In genomic region chr6:107846262-107846795, GRCh38 we compare ENCODE assay signal across 33 cellular contexts. TPM values are rescaled to one million over a fixed set of nuclear protein-coding genes. Genes with fewer than 3 reads are reported as not detected.
"Had no signal": no experiment of that assay in that cellular context is flagged by ENCODE, and none has a peak within 500 bp of the region (broad histone marks: within the 10 kb centered on the region; RNA-seq: fewer than 3 reads in every experiment).

No MANE protein-coding gene starts in this region.

- H3K27ac Mint-ChIP-seq: activated T-helper 17 cell treated with anti-CD3 and anti-CD28 coated beads, Interleukin-2, amount 50 U/mL, for 72 hours; dendritic cell treated with granulocyte-macrophage colony-stimulating factor and Interleukin-4, amounts not matched to agents 40 ng/mL and 50 ng/mL, for 4 days had no signal

- H3K36me3 ChIP-seq: brain microvascular endothelial cell, esophagus squamous epithelium, gastroesophageal sphincter, heart right ventricle had no signal

- H3K36me3 Mint-ChIP-seq: activated naive CD8-positive, alpha-beta T cell had no signal

- H3K9me3 ChIP-seq: esophagus squamous epithelium, gastroesophageal sphincter, heart right ventricle had no signal

- H3K4me3 ChIP-seq: coronary artery, dorsolateral prefrontal cortex, esophagus squamous epithelium, gastroesophageal sphincter, heart right ventricle had no signal

- ATAC-seq: activated T-cell treated with anti-CD3 and anti-CD28 coated beads, Interleukin-2, amount 50 U/mL, for 4 hours; activated T-helper 17 cell treated with anti-CD3 and anti-CD28 coated beads, Interleukin-2, amount 50 U/mL, for 72 hours; gastroesophageal sphincter; heart right ventricle had no signal

- H3K27me3 ChIP-seq: brain microvascular endothelial cell had no signal

- DNase-seq: activated CD4-positive, alpha-beta T cell treated with anti-CD3 and anti-CD28 coated beads for 4 hours; activated CD4-positive, alpha-beta T cell treated with anti-CD3 and anti-CD28 coated beads, Interleukin-2, amount 50 U/mL, for 1 hour; activated CD4-positive, alpha-beta T cell treated with anti-CD3 and anti-CD28 coated beads, Interleukin-2, amount 50 U/mL, for 48 hours; activated CD4-positive, CD25-positive, alpha-beta regulatory T cell; activated CD4-positive, CD25-positive, alpha-beta regulatory T cell treated with anti-CD3 and anti-CD28 coated beads, Interleukin-2, amount 50 U/mL, for 72 hours; activated CD8-positive, alpha-beta memory T cell treated with anti-CD3 and anti-CD28 coated beads for 24 hours; activated effector memory CD4-positive, alpha-beta T cell treated with Interleukin-2 at 50 U/mL for 16 hours; activated gamma-delta T cell treated with Interleukin-2 at 50 U/mL for 16 hours; activated naive CD4-positive, alpha-beta T cell treated with anti-CD3 and anti-CD28 coated beads, Interleukin-2, amount 50 U/mL, for 16 hours; activated naive CD4-positive, alpha-beta T cell treated with Interleukin-2 at 50 U/mL for 16 hours; activated T-cell treated with anti-CD3 and anti-CD28 coated beads, Interleukin-2, amount 50 U/mL, for 4 hours; amniotic stem cell; anterior cingulate cortex; brain microvascular endothelial cell; dorsolateral prefrontal cortex; effector memory CD4-positive, alpha-beta T cell; erythroblast; esophagus squamous epithelium; foreskin melanocyte; heart right ventricle; T-helper 2 cell had no signal

- H3K4me3 Mint-ChIP-seq: dendritic cell treated with granulocyte-macrophage colony-stimulating factor and Interleukin-4, amounts not matched to agents 40 ng/mL and 50 ng/mL, for 4 days had no signal

- H3K27ac ChIP-seq: brain microvascular endothelial cell, coronary artery, dorsolateral prefrontal cortex, esophagus squamous epithelium, gastroesophageal sphincter, heart right ventricle had no signal

- H3K27me3 Mint-ChIP-seq: activated naive CD8-positive, alpha-beta T cell; activated T-helper 17 cell treated with anti-CD3 and anti-CD28 coated beads, Interleukin-2, amount 50 U/mL, for 72 hours; central memory CD8-positive, alpha-beta T cell had no signal

- H3K9me3 Mint-ChIP-seq: activated T-cell treated with anti-CD3 and anti-CD28 coated beads, Interleukin-2, amount 50 U/mL, for 4 hours; activated T-helper 17 cell treated with anti-CD3 and anti-CD28 coated beads, Interleukin-2, amount 50 U/mL, for 72 hours; central memory CD8-positive, alpha-beta T cell; dendritic cell treated with granulocyte-macrophage colony-stimulating factor and Interleukin-4, amounts not matched to agents 40 ng/mL and 50 ng/mL, for 4 days had no signal

RNA-seq across cellular contexts. Expression of gene SCML4, which starts 22.2 kb away (rescaled TPM):
- total RNA-seq: astrocyte, bronchial epithelial cell, cardiac septum, fibroblast of lung, fibroblast of villous mesenchyme, glomerular endothelial cell had no signal
- polyA plus RNA-seq: fibroblast of lung had no signal
